In the genomic region with DNA sequence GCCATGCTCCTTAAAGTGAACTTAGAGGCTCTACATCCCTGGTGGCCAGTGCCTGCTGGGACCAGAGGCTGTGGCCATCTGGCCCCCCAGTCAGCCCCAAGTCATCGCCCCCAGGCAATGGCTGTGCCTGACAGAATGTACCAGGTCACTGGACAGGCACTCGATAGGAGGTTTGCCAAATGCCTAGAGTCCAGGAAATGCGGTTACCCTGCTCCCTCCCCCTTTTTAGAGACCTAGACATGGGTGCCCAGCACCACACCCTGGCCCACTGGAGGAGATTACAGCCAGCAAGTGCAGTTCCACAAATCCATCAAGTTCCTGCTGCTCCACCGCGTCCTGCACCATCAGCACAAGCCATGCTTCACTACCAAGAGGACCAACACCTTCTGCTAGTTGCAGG, we compare ENCODE assay signal across 21 cellular contexts.
"Had no signal": no experiment of that assay in that cellular context is flagged by ENCODE, and none has a peak within 500 bp of the region (broad histone marks: within the 10 kb centered on the region; RNA-seq: fewer than 3 reads in every experiment).

No MANE protein-coding gene starts in this region.

- H3K9me3 ChIP-seq: ascending aorta, breast epithelium, esophagus squamous epithelium, left lung, suprapubic skin had no signal

- H3K4me3 Mint-ChIP-seq: activated CD4-positive, alpha-beta memory T cell treated with anti-CD3 and anti-CD28 coated beads for 36 hours; activated CD8-positive, alpha-beta memory T cell treated with anti-CD3 and anti-CD28 coated beads, Interleukin-2, amount 10 ng/mL, durations not matched to agents 7 days and 5 days; activated naive CD4-positive, alpha-beta T cell treated with anti-CD3 and anti-CD28 coated beads for 36 hours; naive B cell had no signal

- H3K27me3 ChIP-seq: ascending aorta, esophagus squamous epithelium, hepatocyte, left lung, suprapubic skin had no signal

- H3K27ac Mint-ChIP-seq: activated CD4-positive, alpha-beta memory T cell treated with anti-CD3 and anti-CD28 coated beads for 36 hours; activated CD8-positive, alpha-beta memory T cell treated with anti-CD3 and anti-CD28 coated beads, Interleukin-2, amount 10 ng/mL, durations not matched to agents 7 days and 5 days; activated naive CD4-positive, alpha-beta T cell treated with anti-CD3 and anti-CD28 coated beads for 36 hours; activated T-helper 2 cell treated with anti-CD3 and anti-CD28 coated beads, Interferon-gamma antibody, Interleukin-2, Interleukin-4, amounts not matched to agents 10 μg/mL and 5 μg/mL and 100 μg/mL, durations not matched to agents 14 hours and 24 hours and 36 hours had no signal

- H3K4me1 ChIP-seq: ascending aorta, breast epithelium, esophagus squamous epithelium, left lung, parathyroid adenoma, suprapubic skin had no signal

- H3K27me3 Mint-ChIP-seq: activated CD4-positive, alpha-beta memory T cell treated with anti-CD3 and anti-CD28 coated beads for 36 hours; activated CD8-positive, alpha-beta memory T cell treated with anti-CD3 and anti-CD28 coated beads, Interleukin-2, amount 10 ng/mL, durations not matched to agents 7 days and 5 days; naive B cell had no signal

- H3K9me3 Mint-ChIP-seq: activated CD4-positive, alpha-beta memory T cell treated with anti-CD3 and anti-CD28 coated beads for 36 hours; activated naive CD4-positive, alpha-beta T cell treated with anti-CD3 and anti-CD28 coated beads for 36 hours; activated T-helper 2 cell treated with anti-CD3 and anti-CD28 coated beads, Interferon-gamma antibody, Interleukin-2, Interleukin-4, amounts not matched to agents 10 μg/mL and 5 μg/mL and 100 μg/mL, durations not matched to agents 14 hours and 24 hours and 36 hours had no signal

- H3K36me3 ChIP-seq: ascending aorta, breast epithelium, esophagus squamous epithelium, left lung, suprapubic skin had no signal

- H3K4me1 Mint-ChIP-seq: activated CD8-positive, alpha-beta memory T cell treated with anti-CD3 and anti-CD28 coated beads, Interleukin-2, amount 10 ng/mL, durations not matched to agents 7 days and 5 days; naive B cell had no signal

- DNase-seq: activated CD4-positive, alpha-beta memory T cell treated with anti-CD3 and anti-CD28 coated beads for 36 hours; activated CD4-positive, alpha-beta T cell treated with anti-CD3 and anti-CD28 coated beads for 1 hour; activated CD8-positive, alpha-beta memory T cell treated with anti-CD3 and anti-CD28 coated beads, Interleukin-2, amount 10 ng/mL, durations not matched to agents 7 days and 5 days; activated naive CD4-positive, alpha-beta T cell treated with anti-CD3 and anti-CD28 coated beads for 36 hours; activated T-cell treated with anti-CD3 and anti-CD28 coated beads, Interleukin-2, amount 50 U/mL, for 1 hour; cerebellar nuclear complex; effector CD8-positive, alpha-beta T cell; esophagus squamous epithelium; left lung; mammary epithelial cell; naive B cell; stimulated activated CD4-positive, alpha-beta T cell treated with anti-CD3 and anti-CD28 coated beads, Interleukin-2, amount 100 ng/mL, for 48 hours; stimulated activated naive CD4-positive, alpha-beta T cell; trophoblast cell had no signal

- ATAC-seq: activated CD8-positive, alpha-beta memory T cell treated with anti-CD3 and anti-CD28 coated beads, Interleukin-2, amount 10 ng/mL, durations not matched to agents 7 days and 5 days; left lung had no signal

- H3K27ac ChIP-seq: ascending aorta, breast epithelium, esophagus squamous epithelium, hepatocyte, left lung, parathyroid adenoma, suprapubic skin, VCaP had no signal

- H3K4me3 ChIP-seq: ascending aorta, breast epithelium, esophagus squamous epithelium, hepatocyte, left lung, suprapubic skin had no signal
